In genomic region chr1:53945183-53945432, GRCh38 we compare ENCODE assay signal across 8 cellular contexts. TPM values are rescaled to one million over a fixed set of nuclear protein-coding genes. Genes with fewer than 3 reads are reported as not detected.
DNase-seq lines count a peak whose midpoint lies in the region; ATAC-seq and TF ChIP-seq lines count a peak whose summit lies in the region.

No MANE protein-coding gene starts in this region.

- peaks cover 11% of the 10 kb centered on the region; the same call in 1 of the 2 replicates for H3K36me3 ChIP-seq in BLaER1

- peaks cover 24% of the 10 kb centered on the region for H3K36me3 Mint-ChIP-seq in nephron progenitor cell (ENCODE audit: low read depth)

- TF ChIP-seq CTCF in LNCaP clone FGC (IDR thresholded peaks at IDR 0.05; ENCODE audit: control insufficient read depth, extremely low read depth, insufficient read depth) (no peak), nephron progenitor cell (IDR thresholded peaks at IDR 0.05) (no peak)

- peaks cover 62% of the 10 kb centered on the region for H3K4me1 Mint-ChIP-seq in nephron progenitor cell

- peak overlapping the region; percentile 95 for H3K4me2 ChIP-seq in BLaER1

- H4K20me1 ChIP-seq in BLaER1: peaks cover 28% of the 10 kb centered on the region

- H3K4me1 ChIP-seq in BLaER1: peaks cover 53% of the 10 kb centered on the region

- no peak for DNase-seq in LNCaP clone FGC (ENCODE audit: low read depth)
- peak; percentile 21 for DNase-seq in dedifferentiated amniotic fluid mesenchymal stem cell (ENCODE audit: extremely low spot score)
- DNase-seq in nephron progenitor cell: no peak
- no peak for DNase-seq in dermis blood vessel endothelial cell
- no peak for DNase-seq in NOMO-1 treated with dmso at 0.1 percent for 144 hours (lab: John Stamatoyannopoulos, UW; ENCODE audit: unreplicated experiment)
- no peak for DNase-seq in NCI-H1930 (lab: John Stamatoyannopoulos, UW)

- H3K9ac ChIP-seq in BLaER1: peak overlapping the region; percentile 81

- H3K4me3 ChIP-seq in BLaER1 (peak overlapping the region; percentile 83), LNCaP clone FGC (ENCODE audit: low read depth, low read length) (peak overlapping the region; percentile 84)

- H3K27ac ChIP-seq in BLaER1: peak overlapping the region; percentile 76

- no peak for ATAC-seq in GM18505 (IDR thresholded peaks at IDR 0.05; ENCODE audit: unreplicated experiment)

- peaks cover 2% of the 10 kb centered on the region for H3K9me3 Mint-ChIP-seq in nephron progenitor cell

- H3K9me3 ChIP-seq in BLaER1: no peaks in the 10 kb centered on the region

- H3K27me3 Mint-ChIP-seq in nephron progenitor cell (ENCODE audit: low read depth, poor library complexity): no peaks in the 10 kb centered on the region

- H3K27me3 ChIP-seq in BLaER1: no peaks in the 10 kb centered on the region

- TF ChIP-seq POLR2A in GM18505 (IDR thresholded peaks at IDR 0.05; ENCODE audit: borderline replicate concordance, extremely low read depth, insufficient read depth, insufficient read length): no peak

- H3K27ac Mint-ChIP-seq in nephron progenitor cell: peak overlapping the region; percentile 93

- peak overlapping the region; percentile 90 for H3K4me3 Mint-ChIP-seq in nephron progenitor cell

RNA-seq across cellular contexts. Expression of gene IFT25, which starts 0.4 kb away (rescaled TPM):
- total RNA-seq in dermis blood vessel endothelial cell: 12.6 and 20.8 TPM in 2 replicates

RNA-seq across cellular contexts. Expression of gene LRRC42, which starts 1.0 kb away (rescaled TPM):
- total RNA-seq in dermis blood vessel endothelial cell: 23.6 and 28.2 TPM in 2 replicates

RNA-seq across cellular contexts. Expression of gene DIO1, which starts 51.1 kb away (rescaled TPM):
- total RNA-seq in dermis blood vessel endothelial cell: not detected in 2 replicates

RNA-seq across cellular contexts. Expression of gene YIPF1, which starts 55.5 kb away (rescaled TPM):
- total RNA-seq in dermis blood vessel endothelial cell: 13.4 and 14.9 TPM in 2 replicates
